In genomic region chr3:81339040-81339845, GRCh38 we compare ENCODE assay signal across 8 cellular contexts.
DNase-seq lines count a peak whose midpoint lies in the region; ATAC-seq and TF ChIP-seq lines count a peak whose summit lies in the region.

No MANE protein-coding gene starts in this region.

- no peak overlapping the region for H3K56ac ChIP-seq in H9 (ENCODE audit: insufficient read length, low read depth, low read length)

- H3K27ac Mint-ChIP-seq in H9 (no peak overlapping the region), endodermal cell (no peak overlapping the region)

- no peaks in the 10 kb centered on the region for H3K27me3 Mint-ChIP-seq in H9 (ENCODE audit: low read depth)
- no peaks in the 10 kb centered on the region for H3K27me3 Mint-ChIP-seq in endodermal cell (ENCODE audit: insufficient read depth)

- H2AFZ ChIP-seq in H9 (ENCODE audit: low read length), result no peak overlapping the region

- intact Hi-C loops in upper lobe of right lung (cut with DNase I), result no loop called here

- TF ChIP-seq CTCF in H9 (conservative IDR thresholded peaks at IDR 0.05) (peak; percentile 69), LNCAP (IDR thresholded peaks at IDR 0.05) (peak; percentile 88), endodermal cell (conservative IDR thresholded peaks at IDR 0.05) (peak; percentile 76), upper lobe of right lung (IDR thresholded peaks at IDR 0.05) (peak; percentile 36)

- H3K27ac ChIP-seq in H9 (ENCODE audit: insufficient read length, low read depth, low read length), result no peak overlapping the region
- no peak overlapping the region for H3K27ac ChIP-seq in endodermal cell (ENCODE audit: low read depth, low read length)
- no peak overlapping the region for H3K27ac ChIP-seq in upper lobe of right lung

- H3T11ph ChIP-seq in H9 (ENCODE audit: low read length), result no peak overlapping the region

- no peak overlapping the region for H3K23ac ChIP-seq in H9 (ENCODE audit: insufficient read length, low read depth, low read length)

- H3K4me3 ChIP-seq in endodermal cell (ENCODE audit: low read length) (no peak overlapping the region), upper lobe of right lung (no peak overlapping the region)

- H3K18ac ChIP-seq in H9 (ENCODE audit: insufficient read length, low read depth, low read length), result no peak overlapping the region

- no peaks in the 10 kb centered on the region for H3K79me1 ChIP-seq in H9 (ENCODE audit: insufficient read depth, low read depth, low read length, poor library complexity, severe bottlenecking)

- H3K9me3 Mint-ChIP-seq in H9 (no peaks in the 10 kb centered on the region), endodermal cell (no peaks in the 10 kb centered on the region)

- no peak overlapping the region for H4K5ac ChIP-seq in H9 (ENCODE audit: insufficient read length, low read depth, low read length)

- H2BK15ac ChIP-seq in H9 (ENCODE audit: low read depth, low read length), result no peak overlapping the region

- H2BK20ac ChIP-seq in H9 (ENCODE audit: low read depth, low read length, poor library complexity, severe bottlenecking), result no peak overlapping the region

- no peaks in the 10 kb centered on the region for H3K27me3 ChIP-seq in H9 (ENCODE audit: insufficient read depth, low read length)
- H3K27me3 ChIP-seq in endodermal cell (ENCODE audit: control insufficient read depth, insufficient read depth, low read length, poor library complexity, severe bottlenecking), result no peaks in the 10 kb centered on the region
- no peaks in the 10 kb centered on the region for H3K27me3 ChIP-seq in upper lobe of right lung

- no peak overlapping the region for H3K4ac ChIP-seq in H9 (ENCODE audit: low read depth, low read length)

- ATAC-seq in GM18502 (IDR thresholded peaks at IDR 0.05; ENCODE audit: poor library complexity, unreplicated experiment), result peak; percentile 90
- ATAC-seq in upper lobe of right lung, result peak; percentile 56

- no peak overlapping the region for H3K4me2 ChIP-seq in H9 (ENCODE audit: insufficient read depth, insufficient read length, low read length)

- no peak overlapping the region for H4K91ac ChIP-seq in H9 (ENCODE audit: insufficient read length, low read depth, low read length)

- H3K9ac ChIP-seq in H9 (ENCODE audit: extremely low read depth, insufficient read length, low read length) (no peak overlapping the region), endodermal cell (ENCODE audit: extremely low read depth, low read length, poor library complexity, severe bottlenecking) (no peak overlapping the region)

- H3K36me3 ChIP-seq in endodermal cell (ENCODE audit: control insufficient read depth, insufficient read depth, low read length) (no peaks in the 10 kb centered on the region), upper lobe of right lung (no peaks in the 10 kb centered on the region)

- no peaks in the 10 kb centered on the region for H3K79me2 ChIP-seq in H9 (ENCODE audit: insufficient read depth, low read length)

- H3K4me1 Mint-ChIP-seq in H9, result no peaks in the 10 kb centered on the region
- peaks cover 16% of the 10 kb centered on the region for H3K4me1 Mint-ChIP-seq in endodermal cell

- H3K4me1 ChIP-seq in H9 (ENCODE audit: insufficient read depth, low read length) (no peaks in the 10 kb centered on the region), endodermal cell (ENCODE audit: control insufficient read depth, insufficient read depth, low read length) (peaks cover 4% of the 10 kb centered on the region), upper lobe of right lung (no peaks in the 10 kb centered on the region)

- no peaks in the 10 kb centered on the region for H3K9me3 ChIP-seq in H9 (ENCODE audit: control insufficient read depth, low read depth, low read length)
- H3K9me3 ChIP-seq in endodermal cell (ENCODE audit: control insufficient read depth, low read length), result no peaks in the 10 kb centered on the region
- no peaks in the 10 kb centered on the region for H3K9me3 ChIP-seq in upper lobe of right lung

- no peak overlapping the region for H2BK120ac ChIP-seq in H9 (ENCODE audit: low read depth, low read length, poor library complexity, severe bottlenecking)

- H3K14ac ChIP-seq in H9 (ENCODE audit: insufficient read depth, low read length), result no peak overlapping the region

- no peak overlapping the region for H2BK12ac ChIP-seq in H9 (ENCODE audit: insufficient read length, low read depth, low read length)

- no CpG with 5 or more reads among the region's 1 CpG for WGBS in H9 (ENCODE audit: extremely low coverage, insufficient read length, low lambda C conversion rate)
- WGBS in endodermal cell (ENCODE audit: insufficient coverage in 1 of 2, insufficient read length in 1 of 2), 2 experiments, result 100% methylated on average over 1 of the region's 1 CpG; no CpG with 5 or more reads in 1 of the 2 experiments

- no peak overlapping the region for H2AK5ac ChIP-seq in H9 (ENCODE audit: insufficient read length, low read length)

- H3K36me3 Mint-ChIP-seq in H9 (ENCODE audit: insufficient read depth in 1 of 3, low read depth in 3 of 3), result no peaks in the 10 kb centered on the region
- no peaks in the 10 kb centered on the region for H3K36me3 Mint-ChIP-seq in endodermal cell (ENCODE audit: low read depth)

- H3K4me3 Mint-ChIP-seq in H9 (no peak overlapping the region), endodermal cell (no peak overlapping the region)

- no peak overlapping the region for H4K8ac ChIP-seq in H9 (replicated peaks; ENCODE audit: insufficient read length, low read depth, low read length)

- no peak overlapping the region for H2BK5ac ChIP-seq in H9 (ENCODE audit: insufficient read length, low read length)

- no peak for DNase-seq in H9
- no peak for DNase-seq in endodermal cell
- DNase-seq in upper lobe of right lung, result no peak
- DNase-seq in NCI-H1436 (lab: John Stamatoyannopoulos, UW), result no peak
- DNase-seq in NCI-H345 (lab: John Stamatoyannopoulos, UW), result no peak
- no peak for DNase-seq in effector CD4-positive, alpha-beta T cell

- H4K20me1 ChIP-seq in H9 (ENCODE audit: control insufficient read depth, insufficient read depth, insufficient read length), result no peaks in the 10 kb centered on the region

- H3K23me2 ChIP-seq in H9 (ENCODE audit: insufficient read length, low read depth, low read length, poor library complexity, severe bottlenecking), result no peaks in the 10 kb centered on the region

Comparison
In these comparisons a context has a peak if more than half of its experiments do, and no peak if none do; other contexts are left out.
1. CTCF ChIP-seq: peak in every context shown above with its lines; median percentile 88 in LNCAP; 76 in endodermal cell; 69 in H9; 36 in upper lobe of right lung.